20 cellular contexts compared by ENCODE assay signal in genomic region chr9:99336531-99336930, GRCh38.
"Had no signal": no experiment of that assay in that cellular context is flagged by ENCODE, and none has a peak within 500 bp of the region (broad histone marks: within the 10 kb centered on the region; RNA-seq: fewer than 3 reads in every experiment).

No MANE protein-coding gene starts in this region.

- H3K4me3 ChIP-seq: body of pancreas, hepatocyte, lower lobe of right lung, neural progenitor cell, right lobe of liver, skin epidermis, tibial artery had no signal

- DNase-seq: activated CD4-positive, alpha-beta T cell treated with anti-CD3 and anti-CD28 coated beads, Interleukin-2, amount 10 ng/mL, durations not matched to agents 24 days and 14 days; activated CD8-positive, alpha-beta memory T cell treated with anti-CD3 and anti-CD28 coated beads, Interleukin-2, amount 10 ng/mL, durations not matched to agents 7 days and 5 days; activated CD8-positive, alpha-beta T cell treated with anti-CD3 and anti-CD28 coated beads for 36 hours; activated gamma-delta T cell treated with Interleukin-2 at 50 U/mL for 16 hours; activated T-cell treated with anti-CD3 and anti-CD28 coated beads for 4 hours; anterior cingulate cortex; body of pancreas; effector CD4-positive, alpha-beta T cell; glutamatergic neuron; immature natural killer cell; lower lobe of right lung; naive thymus-derived CD8-positive, alpha-beta T cell; posterior cingulate gyrus; right lobe of liver; stimulated activated CD4-positive, alpha-beta T cell treated with anti-CD3 and anti-CD28 coated beads, Interleukin-1b, Interleukin-23, amount 100 ng/mL, for 48 hours; tibial artery had no signal

- ATAC-seq: activated CD4-positive, CD25-positive, alpha-beta regulatory T cell treated with anti-CD3 and anti-CD28 coated beads, Interleukin-2, amount 50 U/mL, for 24 hours; activated CD8-positive, alpha-beta memory T cell treated with anti-CD3 and anti-CD28 coated beads, Interleukin-2, amount 10 ng/mL, durations not matched to agents 7 days and 5 days; activated CD8-positive, alpha-beta T cell treated with anti-CD3 and anti-CD28 coated beads for 36 hours; body of pancreas; lower lobe of right lung; naive thymus-derived CD8-positive, alpha-beta T cell had no signal
